In genomic region chr3:122094693-122095092, GRCh38 we compare ENCODE assay signal across 15 cellular contexts. TPM values are rescaled to one million over a fixed set of nuclear protein-coding genes. Genes with fewer than 3 reads are reported as not detected.
"Had no signal": no experiment of that assay in that cellular context is flagged by ENCODE, and none has a peak within 500 bp of the region (broad histone marks: within the 10 kb centered on the region; RNA-seq: fewer than 3 reads in every experiment).

No MANE protein-coding gene starts in this region.

- H3K36me3 Mint-ChIP-seq: immature natural killer cell, naive B cell had no signal

- H3K27me3 ChIP-seq: ascending aorta, transverse colon had no signal

- H3K27me3 Mint-ChIP-seq: naive B cell had no signal

- H3K4me3 Mint-ChIP-seq: endodermal cell, immature natural killer cell, naive B cell had no signal

- H3K9me3 Mint-ChIP-seq: endodermal cell, naive B cell had no signal

- H3K27ac ChIP-seq: ascending aorta, transverse colon had no signal

- ATAC-seq: left colon, right cardiac atrium had no signal

- DNase-seq: activated CD8-positive, alpha-beta memory T cell treated with anti-CD3 and anti-CD28 coated beads for 24 hours; activated gamma-delta T cell treated with Interleukin-2 at 50 U/mL for 16 hours; endodermal cell; hypothalamus; immature natural killer cell; left colon; naive B cell; right cardiac atrium; small intestine; transverse colon had no signal

- H3K4me1 ChIP-seq: ascending aorta had no signal

- H3K36me3 ChIP-seq: ascending aorta, transverse colon had no signal

- H3K9me3 ChIP-seq: ascending aorta, transverse colon had no signal

- FAIRE-seq: bronchial epithelial cell, small intestine had no signal

- H3K27ac Mint-ChIP-seq: endodermal cell, immature natural killer cell had no signal

- H3K4me3 ChIP-seq: ascending aorta, transverse colon had no signal

- H3K4me1 Mint-ChIP-seq: endodermal cell, immature natural killer cell had no signal

RNA-seq across cellular contexts. Expression of gene CD86, which starts 39.5 kb away (rescaled TPM):
- total RNA-seq: ascending aorta, chondrocyte, dermis microvascular lymphatic vessel endothelial cell, endodermal cell, lung microvascular endothelial cell had no signal
